In the genomic region with DNA sequence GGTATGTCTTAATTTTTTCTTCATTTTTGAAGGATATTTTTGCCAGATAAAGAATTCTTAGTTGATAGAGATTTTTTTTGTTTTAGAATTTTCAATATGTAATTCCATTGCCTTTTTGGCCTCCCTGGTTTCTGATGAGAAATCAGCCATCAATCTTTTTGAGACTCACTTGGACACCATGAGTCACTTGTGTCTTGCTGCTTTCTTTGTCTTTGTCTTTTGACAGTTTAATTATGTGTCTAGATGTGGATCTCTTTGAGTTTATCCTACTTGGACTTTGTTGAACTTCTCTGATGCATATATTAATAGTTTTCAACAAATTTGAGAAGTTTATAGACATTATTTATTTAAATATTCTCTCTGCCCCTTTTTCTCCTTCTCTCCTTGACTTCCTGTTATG, we compare ENCODE assay signal across 19 cellular contexts. TPM values are rescaled to one million over a fixed set of nuclear protein-coding genes. Genes with fewer than 3 reads are reported as not detected.
DNase-seq lines count a peak whose midpoint lies in the region; ATAC-seq, FAIRE-seq and TF ChIP-seq lines count a peak whose summit lies in the region.
"Had no signal": no experiment of that assay in that cellular context is flagged by ENCODE, and none has a peak within 500 bp of the region (broad histone marks: within the 10 kb centered on the region; RNA-seq: fewer than 3 reads in every experiment).

No MANE protein-coding gene starts in this region.

- H3K4me3 Mint-ChIP-seq in activated naive CD4-positive, alpha-beta T cell treated with anti-CD3 and anti-CD28 coated beads, Interleukin-2, amount 50 U/mL, for 24 hours = no peak overlapping the region
- H3K4me3 Mint-ChIP-seq in activated naive CD4-positive, alpha-beta T cell treated with anti-CD3 and anti-CD28 coated beads for 36 hours = no peak overlapping the region
- H3K4me3 Mint-ChIP-seq: CD4-positive, alpha-beta memory T cell had no signal

- no peak for TF ChIP-seq RAD21 in K562 (CRISPR knock-in tag; conservative IDR thresholded peaks at IDR 0.05 in 1 of 2, IDR thresholded peaks at IDR 0.05 in 1 of 2)

- H3K27ac ChIP-seq in K562 (ENCODE audit: extremely low read depth, low read depth, low read length) = no peak overlapping the region
- peak overlapping the region; percentile 3 for H3K27ac ChIP-seq in smooth muscle cell (ENCODE audit: low read depth)
- H3K27ac ChIP-seq: 22Rv1 had no signal

- POLR2A ChIA-PET in K562 (lab: Yijun Ruan, JAX) = no interaction called here

- H4K20me1 ChIP-seq in K562 (replicated peaks; ENCODE audit: control insufficient read depth, insufficient read depth, low read length) = no peaks in the 10 kb centered on the region
- no peaks in the 10 kb centered on the region for H4K20me1 ChIP-seq in smooth muscle cell (ENCODE audit: low read depth)

- H3K9me3 ChIP-seq in K562 (replicated peaks; ENCODE audit: control insufficient read depth, insufficient read depth, low read depth, low read length) = no peaks in the 10 kb centered on the region
- H3K9me3 ChIP-seq in smooth muscle cell (replicated peaks; ENCODE audit: low read depth) = no peaks in the 10 kb centered on the region
- H3K9me3 ChIP-seq: HAP-1 had no signal

- peak overlapping the region; percentile 48 for H3K27ac Mint-ChIP-seq in activated naive CD4-positive, alpha-beta T cell treated with anti-CD3 and anti-CD28 coated beads, Interleukin-2, amount 50 U/mL, for 24 hours
- H3K27ac Mint-ChIP-seq in activated naive CD4-positive, alpha-beta T cell treated with anti-CD3 and anti-CD28 coated beads for 36 hours = no peak overlapping the region
- H3K27ac Mint-ChIP-seq: CD4-positive, alpha-beta memory T cell had no signal

- H3K79me2 ChIP-seq in K562 (ENCODE audit: control insufficient read depth, insufficient read depth, low read length) (no peaks in the 10 kb centered on the region), smooth muscle cell (ENCODE audit: low read depth) (no peaks in the 10 kb centered on the region)

- H3K27me3 ChIP-seq in K562 (ENCODE audit: control insufficient read depth in 2 of 2, insufficient read depth in 2 of 2, low read length in 2 of 2) (no peaks in the 10 kb centered on the region), smooth muscle cell (ENCODE audit: low read depth) (no peaks in the 10 kb centered on the region)

- no peaks in the 10 kb centered on the region for H3F3A ChIP-seq in smooth muscle cell (ENCODE audit: low read depth)

- H3K4me3 ChIP-seq in K562 (no peak overlapping the region), smooth muscle cell (no peak overlapping the region)
- H3K4me3 ChIP-seq: HAP-1 had no signal

- no peak overlapping the region for H3K9ac ChIP-seq in K562 (ENCODE audit: insufficient read depth in 1 of 2, low read depth in 2 of 2, low read length in 2 of 2)
- H3K9ac ChIP-seq in smooth muscle cell (ENCODE audit: low read depth) = no peak overlapping the region

- H2AFZ ChIP-seq in K562 (ENCODE audit: low read depth, low read length) = peak overlapping the region; percentile 41
- no peak overlapping the region for H2AFZ ChIP-seq in smooth muscle cell (ENCODE audit: low read depth)

- H3K4me1 Mint-ChIP-seq in activated naive CD4-positive, alpha-beta T cell treated with anti-CD3 and anti-CD28 coated beads, Interleukin-2, amount 50 U/mL, for 24 hours = no peaks in the 10 kb centered on the region
- H3K4me1 Mint-ChIP-seq in activated naive CD4-positive, alpha-beta T cell treated with anti-CD3 and anti-CD28 coated beads for 36 hours (ENCODE audit: low read depth) = no peaks in the 10 kb centered on the region
- H3K4me1 Mint-ChIP-seq: CD4-positive, alpha-beta memory T cell had no signal

- no peak overlapping the region for H3K4me2 ChIP-seq in K562 (ENCODE audit: insufficient read depth, low read length)
- no peak overlapping the region for H3K4me2 ChIP-seq in smooth muscle cell

- H3K27me3 Mint-ChIP-seq in activated naive CD4-positive, alpha-beta T cell treated with anti-CD3 and anti-CD28 coated beads, Interleukin-2, amount 50 U/mL, for 24 hours = peaks cover 36% of the 10 kb centered on the region
- peaks cover 38% of the 10 kb centered on the region for H3K27me3 Mint-ChIP-seq in activated naive CD4-positive, alpha-beta T cell treated with anti-CD3 and anti-CD28 coated beads for 36 hours (ENCODE audit: low read depth)

- intact Hi-C loops in activated naive CD4-positive, alpha-beta T cell treated with anti-CD3 and anti-CD28 coated beads for 36 hours (cut with micrococcal nuclease) = no loop called here
- intact Hi-C loops in K562 (cut with micrococcal nuclease) (no loop called here), Right ventricle myocardium superior (cut with DNase I) (no loop called here)

- H3K9me1 ChIP-seq in K562 (ENCODE audit: control insufficient read depth, insufficient read depth, low read length) = no peaks in the 10 kb centered on the region

- TF ChIP-seq POLR2A in K562 (conservative IDR thresholded peaks at IDR 0.05) = no peak

- no peak for TF ChIP-seq CTCF in K562 (IDR thresholded peaks at IDR 0.05 in 2 of 3, conservative IDR thresholded peaks at IDR 0.05 in 1 of 3; ENCODE audit: insufficient read depth in 2 of 3, low read depth in 1 of 3, low read length in 3 of 3)
- no peak for TF ChIP-seq CTCF in smooth muscle cell (IDR thresholded peaks at IDR 0.05; ENCODE audit: borderline replicate concordance, insufficient read depth, poor library complexity, severe bottlenecking)

- H3K36me3 Mint-ChIP-seq in activated naive CD4-positive, alpha-beta T cell treated with anti-CD3 and anti-CD28 coated beads, Interleukin-2, amount 50 U/mL, for 24 hours = no peaks in the 10 kb centered on the region
- H3K36me3 Mint-ChIP-seq in activated naive CD4-positive, alpha-beta T cell treated with anti-CD3 and anti-CD28 coated beads for 36 hours (ENCODE audit: low read depth) = no peaks in the 10 kb centered on the region
- H3K36me3 Mint-ChIP-seq: CD4-positive, alpha-beta memory T cell had no signal

- ATAC-seq in K562 (no peak), HG02870 (IDR thresholded peaks at IDR 0.05; ENCODE audit: unreplicated experiment) (no peak), Right ventricle myocardium superior (ENCODE audit: poor library complexity) (no peak)

- no peak for DNase-seq in activated naive CD4-positive, alpha-beta T cell treated with anti-CD3 and anti-CD28 coated beads for 36 hours
- DNase-seq in K562 (ENCODE audit: extremely low read depth in 1 of 4, low spot score in 3 of 4) (no peak), smooth muscle cell (lab: John Stamatoyannopoulos, UW; ENCODE audit: unreplicated experiment) (no peak), Right ventricle myocardium superior (no peak)
- DNase-seq: C1 segment of cervical spinal cord; Calu3; CD4-positive, alpha-beta memory T cell; COR-L47; DND-41; GOT3 had no signal

- no peaks in the 10 kb centered on the region for H3K9me3 Mint-ChIP-seq in activated naive CD4-positive, alpha-beta T cell treated with anti-CD3 and anti-CD28 coated beads, Interleukin-2, amount 50 U/mL, for 24 hours
- H3K9me3 Mint-ChIP-seq in activated naive CD4-positive, alpha-beta T cell treated with anti-CD3 and anti-CD28 coated beads for 36 hours = no peaks in the 10 kb centered on the region

- TF ChIP-seq EP300 in K562 (IDR thresholded peaks at IDR 0.05; ENCODE audit: low read length) = peak; percentile 35; the same call in 1 of the 2 replicates

- peak; percentile 19 for FAIRE-seq in K562 (lab: Jason Lieb, UNC)
- FAIRE-seq: A204.1, G401.6, GM12892, H54 had no signal

- no TSS peak for BruUV-seq in K562 (replicated peaks; lab: Mats Ljungman, UMichigan)

- CTCF ChIA-PET in activated naive CD4-positive, alpha-beta T cell treated with anti-CD3 and anti-CD28 coated beads for 36 hours (lab: Charles Lee) = no interaction called here
- CTCF ChIA-PET in K562 (lab: Yijun Ruan, JAX; ENCODE audit: low intra/inter-chr PET ratio) = no interaction called here

- H3K4me1 ChIP-seq in K562 (replicated peaks in 1 of 2; ENCODE audit: control insufficient read depth in 2 of 2, insufficient read depth in 2 of 2, low read length in 2 of 2) (peaks cover 17 to 30% of the 10 kb centered on the region in 2 experiments), smooth muscle cell (ENCODE audit: low read depth) (no peaks in the 10 kb centered on the region)
- H3K4me1 ChIP-seq: HAP-1 had no signal

- no peaks in the 10 kb centered on the region for H3K36me3 ChIP-seq in K562 (ENCODE audit: control insufficient read depth, insufficient read depth, low read length)
- H3K36me3 ChIP-seq in smooth muscle cell (ENCODE audit: low read depth) = no peaks in the 10 kb centered on the region
- H3K36me3 ChIP-seq: HAP-1 had no signal

- in situ Hi-C loops in K562 (cut with MboI) = no loop called here

RNA-seq across cellular contexts. Expression of a gene that starts 34.7 kb away (rescaled TPM):
- total RNA-seq in activated naive CD4-positive, alpha-beta T cell treated with anti-CD3 and anti-CD28 coated beads for 36 hours = not detected
- total RNA-seq in K562 (2011; cell fraction: chromatin; rRNA removed; ENCODE audit: low replicate concordance) = 0.32 and 0.81 TPM in 2 replicates
- total RNA-seq in K562 (2011; cell fraction: nucleolus; rRNA removed) = 0.17 and 0.39 TPM in 2 replicates
- total RNA-seq in K562 (2011; cell fraction: nucleoplasm; rRNA removed) = 0.29 TPM in 1 of 2 replicates, not detected in the other
- 0.05 TPM in 1 of 2 replicates, not detected in the other for total RNA-seq in K562 (2014; rRNA removed)
- 0.06 TPM in 1 of 2 replicates, not detected in the other for total RNA-seq in K562 (2014; rRNA removed; fragmentation: Illumina TruSeq; extraction: Trizol)
- total RNA-seq in K562 (2015; rRNA removed; fragmentation: Illumina TruSeq; extraction: Trizol) = 0.07 TPM in 1 of 2 replicates, not detected in the other
- 0.09 TPM in 1 of 2 replicates, not detected in the other for total RNA-seq in K562 (2021)
- polyA plus RNA-seq in K562 (2011; rRNA removed) = 0.04 and 0.07 TPM in 2 replicates
- 0.04 TPM in 1 of 2 replicates, not detected in the other for polyA plus RNA-seq in K562 (2011; cell fraction: cytosol; rRNA removed)
- polyA plus RNA-seq in K562 (2011; cell fraction: nucleus; rRNA removed) = 0.20 and 0.31 TPM in 2 replicates
- polyA plus RNA-seq in K562 (2012) = 0.08 and 0.53 TPM in 2 replicates
- not detected in 2 replicates for polyA plus RNA-seq in K562 (2014; fragmentation: Illumina TruSeq; extraction: Trizol)
- polyA plus RNA-seq in K562 (2014; fragmentation: Nextera tagmentation; extraction: Ambion mirVana) = under 1 TPM in 1 of 2 experiments, not detected in 1; 0.08 TPM
- 0.33 TPM in 1 of 2 replicates, not detected in the other for polyA plus RNA-seq in K562 (2014; rRNA removed)
- polyA minus RNA-seq in K562 (2011; rRNA and poly(A)+ RNA removed) = 0.12 TPM in 1 of 2 replicates, not detected in the other
- not detected in 2 replicates for polyA minus RNA-seq in K562 (2011; cell fraction: cytosol; rRNA and poly(A)+ RNA removed)
- not detected in 2 replicates for polyA minus RNA-seq in K562 (2011; cell fraction: nucleus; rRNA and poly(A)+ RNA removed)
- total RNA-seq in smooth muscle cell = 0.67 and 1.5 TPM in 2 replicates
- polyA plus RNA-seq in smooth muscle cell = not detected in 2 replicates
- total RNA-seq in Right ventricle myocardium superior = 1.5 TPM
- total RNA-seq: Calu3 had no signal
- polyA plus RNA-seq: BJ; CD4-positive, alpha-beta memory T cell had no signal

RNA-seq across cellular contexts. Expression of a gene that starts 38.0 kb away (rescaled TPM):
- not detected for total RNA-seq in activated naive CD4-positive, alpha-beta T cell treated with anti-CD3 and anti-CD28 coated beads for 36 hours
- total RNA-seq in K562 (2011; cell fraction: chromatin; rRNA removed; ENCODE audit: low replicate concordance) = 198 and 216 TPM in 2 replicates
- total RNA-seq in K562 (2011; cell fraction: nucleolus; rRNA removed) = 93.6 and 103 TPM in 2 replicates
- total RNA-seq in K562 (2011; cell fraction: nucleoplasm; rRNA removed) = 137 and 198 TPM in 2 replicates
- total RNA-seq in K562 (2014; rRNA removed) = 231 and 291 TPM in 2 replicates
- 333 and 354 TPM in 2 replicates for total RNA-seq in K562 (2014; rRNA removed; fragmentation: Illumina TruSeq; extraction: Trizol)
- total RNA-seq in K562 (2015; rRNA removed; fragmentation: Illumina TruSeq; extraction: Trizol) = 328 and 338 TPM in 2 replicates
- 393 and 398 TPM in 2 replicates for total RNA-seq in K562 (2021)
- 357 and 368 TPM in 2 replicates for polyA plus RNA-seq in K562 (2011; rRNA removed)
- polyA plus RNA-seq in K562 (2011; cell fraction: cytosol; rRNA removed) = 230 and 238 TPM in 2 replicates
- polyA plus RNA-seq in K562 (2011; cell fraction: nucleus; rRNA removed) = 194 and 196 TPM in 2 replicates
- polyA plus RNA-seq in K562 (2012) = 303 and 340 TPM in 2 replicates
- 310 and 328 TPM in 2 replicates for polyA plus RNA-seq in K562 (2014; fragmentation: Illumina TruSeq; extraction: Trizol)
- polyA plus RNA-seq in K562 (2014; fragmentation: Nextera tagmentation; extraction: Ambion mirVana) = 100 to 1,000 TPM; 115 to 185 TPM
- 347 and 404 TPM in 2 replicates for polyA plus RNA-seq in K562 (2014; rRNA removed)
- 402 and 407 TPM in 2 replicates for polyA minus RNA-seq in K562 (2011; rRNA and poly(A)+ RNA removed)
- 228 and 368 TPM in 2 replicates for polyA minus RNA-seq in K562 (2011; cell fraction: cytosol; rRNA and poly(A)+ RNA removed)
- polyA minus RNA-seq in K562 (2011; cell fraction: nucleus; rRNA and poly(A)+ RNA removed) = 133 and 189 TPM in 2 replicates
- 0.22 and 2.9 TPM in 2 replicates for total RNA-seq in smooth muscle cell
- polyA plus RNA-seq in smooth muscle cell = 0.49 TPM in 1 of 2 replicates, not detected in the other
- 9.7 TPM for total RNA-seq in Right ventricle myocardium superior
- polyA plus RNA-seq: CD4-positive, alpha-beta memory T cell had no signal
